Comparison of ENCODE assay signal across 1 cellular context in genomic region chr1:246435421-246436041, GRCh38.
TF ChIP-seq lines count a peak whose summit lies in the region.

No MANE protein-coding gene starts in this region.

TF ChIP-seq in H1, 55 proteins besides CTCF, POLR2A, EP300 and RAD21 (continued from another document):
- TF ChIP-seq CHD7 (IDR thresholded peaks at IDR 0.05; ENCODE audit: insufficient replicate concordance, low read length): peak; percentile 75
- no peak for TF ChIP-seq JUND (IDR thresholded peaks at IDR 0.05; ENCODE audit: low read length)
TF ChIP-seq in H1: peak in this region for 11.
